ENCODE assay signal across 8 cellular contexts in genomic region chr1:15154480-15155036, GRCh38. TPM values are rescaled to one million over a fixed set of nuclear protein-coding genes. Genes with fewer than 3 reads are reported as not detected.
A peak's percentile ranks its signal among the peaks of the same experiment; 100 is the strongest.
DNase-seq lines count a peak whose midpoint lies in the region; ATAC-seq and TF ChIP-seq lines count a peak whose summit lies in the region.

No MANE protein-coding gene starts in this region.

- TF ChIP-seq CTCF in cardiac muscle cell (IDR thresholded peaks at IDR 0.05; ENCODE audit: low read depth, low read length) (no peak), body of pancreas (IDR thresholded peaks at IDR 0.05) (peak in 1 of 7 experiments; percentile 4), thoracic aorta (IDR thresholded peaks at IDR 0.05) (no peak)

- H3K36me3 ChIP-seq in cardiac muscle cell (no peaks in the 10 kb centered on the region), body of pancreas (replicated peaks in 1 of 2; ENCODE audit: insufficient read depth in 1 of 2, low read depth in 2 of 2) (no peaks in the 10 kb centered on the region), thoracic aorta (no peaks in the 10 kb centered on the region)

- H3K4me1 ChIP-seq in cardiac muscle cell (ENCODE audit: low read depth) (peaks cover 21% of the 10 kb centered on the region), body of pancreas (peaks cover 75% of the 10 kb centered on the region), thoracic aorta (ENCODE audit: control insufficient read depth in 1 of 2, low read depth in 2 of 2) (peaks cover 6 to 19% of the 10 kb centered on the region in 2 donors)

- WGBS in body of pancreas, 2 donors: 3 to 4% methylated on average over 19 to 34 of the region's 37 CpGs

- H3K4me3 ChIP-seq in cardiac muscle cell: peak overlapping the region; percentile 67
- H3K4me3 ChIP-seq in body of pancreas: peak overlapping the region; percentile 69 to 71
- H3K4me3 ChIP-seq in thoracic aorta: peak overlapping the region; percentile 84

- peak; percentile 40 to 47 for DNase-seq in cardiac muscle cell (ENCODE audit: low read depth in 1 of 2, low spot score in 1 of 2)
- DNase-seq in cardiac septum (ENCODE audit: low spot score): no peak
- peak; percentile 61 to 79 (median 69) for DNase-seq in body of pancreas
- peak; percentile 71 for DNase-seq in kidney tubule cell (ENCODE audit: low spot score)
- DNase-seq in thoracic aorta (ENCODE audit: low spot score): no peak
- no peak for DNase-seq in NCI-H1092 treated with DMSO at 0.1 percent for 48 hours (lab: John Stamatoyannopoulos, UW)

- ATAC-seq in body of pancreas (no peak), thoracic aorta (ENCODE audit: insufficient number of reproducible peaks, low FRiP score, low read depth) (no peak), HG03139 (IDR thresholded peaks at IDR 0.05; ENCODE audit: unreplicated experiment) (no peak), GM21423 (IDR thresholded peaks at IDR 0.05; ENCODE audit: unreplicated experiment) (no peak)

- no peaks in the 10 kb centered on the region for H3K27me3 ChIP-seq in cardiac muscle cell
- H3K27me3 ChIP-seq in body of pancreas: no peaks in the 10 kb centered on the region
- H3K27me3 ChIP-seq in thoracic aorta (replicated peaks; ENCODE audit: insufficient read depth): no peaks in the 10 kb centered on the region

- TF ChIP-seq POLR2A in body of pancreas (IDR thresholded peaks at IDR 0.05): peak in 2 of 3 donors; percentile 51 to 54

- H3K27ac ChIP-seq in cardiac muscle cell (no peak overlapping the region), body of pancreas (peak overlapping the region; percentile 97 to 99 (median 99)), thoracic aorta (no peak overlapping the region)

- intact Hi-C loops in cardiac septum (cut with DNase I): loop anchor here (5.0 to 10.0 kb wide), 2 partner anchors 148 to 260 kb away; no protein-coding TSS in a partner anchor
- intact Hi-C loops in body of pancreas (cut with DNase I): no loop called here

- no peaks in the 10 kb centered on the region for H3K9me3 ChIP-seq in cardiac muscle cell (ENCODE audit: low read depth)
- no peaks in the 10 kb centered on the region for H3K9me3 ChIP-seq in body of pancreas
- no peaks in the 10 kb centered on the region for H3K9me3 ChIP-seq in thoracic aorta

RNA-seq across cellular contexts. Expression of gene TMEM51, which starts 1.0 kb away (rescaled TPM):
- total RNA-seq in cardiac muscle cell: 32.7 and 40.9 TPM in 2 replicates
- 21.3 and 23.8 TPM in 2 replicates for polyA plus RNA-seq in cardiac muscle cell
- total RNA-seq in cardiac septum: 2.8 TPM
- total RNA-seq in body of pancreas: 10 to 100 TPM; 26.5 to 36.9 TPM
- total RNA-seq in thoracic aorta: 1 to 10 TPM; 2.0 to 5.9 TPM

Comparison
In these comparisons a context has a peak if more than half of its experiments do, and no peak if none do; other contexts are left out.
1. DNase-seq: peak in cardiac muscle cell (2 of 2), body of pancreas (4 of 4) and kidney tubule cell (single experiment); none in cardiac septum (single experiment), thoracic aorta (single experiment) and NCI-H1092 treated with DMSO at 0.1 percent for 48 hours (single experiment).
2. H3K27ac ChIP-seq: peak in body of pancreas (4 of 4); none in cardiac muscle cell (single experiment) and thoracic aorta (0 of 2).
3. Peak in every context shown above with its lines, with median percentiles within 50 percentile points of each other: H3K4me3 ChIP-seq.